ENCODE assay signal across 8 cellular contexts in the genomic region with DNA sequence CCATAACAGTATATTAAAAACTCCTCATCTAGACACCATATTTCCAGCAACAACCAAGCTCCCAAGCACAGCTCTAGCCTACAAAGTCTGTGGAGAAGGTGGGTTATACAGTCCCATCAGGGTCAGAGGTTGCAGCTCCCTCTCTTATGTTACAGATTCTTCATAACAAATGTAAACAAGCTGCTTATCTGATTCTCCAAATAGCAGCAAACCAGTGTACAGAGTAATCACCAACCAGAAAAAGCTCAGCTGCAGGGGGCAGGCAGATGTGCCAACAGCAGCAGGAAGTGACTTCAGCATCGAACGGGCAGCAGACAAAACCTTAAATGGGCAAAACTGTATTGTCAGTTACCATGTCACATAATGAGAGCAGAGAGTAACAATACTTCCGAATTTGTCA. TPM values are rescaled to one million over a fixed set of nuclear protein-coding genes. Genes with fewer than 3 reads are reported as not detected.
DNase-seq lines count a peak whose midpoint lies in the region; ATAC-seq and TF ChIP-seq lines count a peak whose summit lies in the region.

No MANE protein-coding gene starts in this region.

- H3K36me3 ChIP-seq in mucosa of descending colon (ENCODE audit: low read depth), result no peaks in the 10 kb centered on the region
- no peaks in the 10 kb centered on the region for H3K36me3 ChIP-seq in neural progenitor cell

- no peaks in the 10 kb centered on the region for H3K79me2 ChIP-seq in neural progenitor cell (ENCODE audit: low read depth)

- POLR2A ChIA-PET in activated CD4-positive, alpha-beta T cell treated with anti-CD3 and anti-CD28 coated beads, Interleukin-2, amount 10 ng/mL, durations not matched to agents 7 days and 5 days (lab: Charles Lee), result no interaction called here

- peaks cover 20% of the 10 kb centered on the region for H3K36me3 Mint-ChIP-seq in activated CD4-positive, alpha-beta T cell treated with anti-CD3 and anti-CD28 coated beads, Interleukin-2, amount 10 ng/mL, durations not matched to agents 7 days and 5 days (ENCODE audit: low read depth)
- H3K36me3 Mint-ChIP-seq in neural progenitor cell, result no peaks in the 10 kb centered on the region

- peak; percentile 71 for ATAC-seq in mucosa of descending colon

- H3K4me1 ChIP-seq in mucosa of descending colon (ENCODE audit: low read depth), result no peaks in the 10 kb centered on the region
- H3K4me1 ChIP-seq in neural progenitor cell, result peaks cover 4% of the 10 kb centered on the region

- H3K9ac ChIP-seq in neural progenitor cell, result no peak overlapping the region

- in situ Hi-C loops in KBM-7 (cut with MboI; ENCODE audit: low pct_unique_long_range_greater_than_20kb, low sequenced_read_pairs), result no loop called here

- peaks cover 1% of the 10 kb centered on the region for H3K27me3 Mint-ChIP-seq in activated CD4-positive, alpha-beta T cell treated with anti-CD3 and anti-CD28 coated beads, Interleukin-2, amount 10 ng/mL, durations not matched to agents 7 days and 5 days
- H3K27me3 Mint-ChIP-seq in neural progenitor cell (ENCODE audit: insufficient read depth, low read depth), result no peaks in the 10 kb centered on the region

- H3K27ac ChIP-seq in neural progenitor cell, result no peak overlapping the region

- no peaks in the 10 kb centered on the region for H3F3A ChIP-seq in neural progenitor cell (ENCODE audit: low read depth)

- H3K9me3 ChIP-seq in mucosa of descending colon (no peaks in the 10 kb centered on the region), neural progenitor cell (ENCODE audit: low read depth) (no peaks in the 10 kb centered on the region)

- no peak overlapping the region for H3K4me3 Mint-ChIP-seq in activated CD4-positive, alpha-beta T cell treated with anti-CD3 and anti-CD28 coated beads, Interleukin-2, amount 10 ng/mL, durations not matched to agents 7 days and 5 days
- H3K4me3 Mint-ChIP-seq in neural progenitor cell, result no peak overlapping the region

- DNase-seq in activated CD4-positive, CD25-positive, alpha-beta regulatory T cell treated with anti-CD3 and anti-CD28 coated beads, Interleukin-2, amount 50 U/mL, for 16 hours (ENCODE audit: low read depth, low spot score), result peak; percentile 23
- DNase-seq in activated CD4-positive, CD25-positive, alpha-beta regulatory T cell treated with anti-CD3 and anti-CD28 coated beads, Interleukin-2, amount 50 U/mL, for 72 hours, result no peak
- DNase-seq in KBM-7 (peak; percentile 83), mucosa of descending colon (peak in 1 of 3 donors; percentile 50), DMS153 (lab: John Stamatoyannopoulos, UW) (no peak), neural progenitor cell (ENCODE audit: low spot score) (no peak), mesenteric fat pad (ENCODE audit: low spot score) (no peak)
- DNase-seq in activated CD4-positive, alpha-beta T cell treated with anti-CD3 and anti-CD28 coated beads, Interleukin-2, amount 10 ng/mL, durations not matched to agents 7 days and 5 days, result peak; percentile 42

- H2AFZ ChIP-seq in neural progenitor cell (replicated peaks), result no peak overlapping the region

- no peaks in the 10 kb centered on the region for H4K20me1 ChIP-seq in neural progenitor cell (ENCODE audit: low read depth)

- H3K4me3 ChIP-seq in mucosa of descending colon, result no peak overlapping the region
- no peak overlapping the region for H3K4me3 ChIP-seq in neural progenitor cell

- TF ChIP-seq CTCF in mucosa of descending colon (IDR thresholded peaks at IDR 0.05) (no peak), neural progenitor cell (IDR thresholded peaks at IDR 0.05) (no peak)

- intact Hi-C loops in mucosa of descending colon (cut with DNase I, micrococcal nuclease), result no loop called here

- peak overlapping the region; percentile 68 for H3K27ac Mint-ChIP-seq in activated CD4-positive, alpha-beta T cell treated with anti-CD3 and anti-CD28 coated beads, Interleukin-2, amount 10 ng/mL, durations not matched to agents 7 days and 5 days
- no peak overlapping the region for H3K27ac Mint-ChIP-seq in neural progenitor cell

- no peaks in the 10 kb centered on the region for H3K27me3 ChIP-seq in neural progenitor cell

- H3K9me3 Mint-ChIP-seq in activated CD4-positive, alpha-beta T cell treated with anti-CD3 and anti-CD28 coated beads, Interleukin-2, amount 10 ng/mL, durations not matched to agents 7 days and 5 days, result peaks cover 12% of the 10 kb centered on the region
- no peaks in the 10 kb centered on the region for H3K9me3 Mint-ChIP-seq in neural progenitor cell

- CTCF ChIA-PET in activated CD4-positive, alpha-beta T cell treated with anti-CD3 and anti-CD28 coated beads, Interleukin-2, amount 10 ng/mL, durations not matched to agents 7 days and 5 days (lab: Charles Lee), result interaction anchor here (0.6 to 1.8 kb wide), 4 partner anchors 9 to 84 kb away, joined by 3 to 10 read pairs (median 4); no protein-coding TSS in a partner anchor

- H3K4me1 Mint-ChIP-seq in activated CD4-positive, alpha-beta T cell treated with anti-CD3 and anti-CD28 coated beads, Interleukin-2, amount 10 ng/mL, durations not matched to agents 7 days and 5 days, result peaks cover 48% of the 10 kb centered on the region
- H3K4me1 Mint-ChIP-seq in neural progenitor cell, result no peaks in the 10 kb centered on the region

- H3K4me2 ChIP-seq in neural progenitor cell, result no peak overlapping the region

RNA-seq across cellular contexts. Expression of a gene that starts 52.9 kb away (rescaled TPM):
- total RNA-seq in activated CD4-positive, alpha-beta T cell treated with anti-CD3 and anti-CD28 coated beads, Interleukin-2, amount 10 ng/mL, durations not matched to agents 7 days and 5 days, result 10 to 100 TPM; 47.1 to 48.0 TPM
- 10 to 100 TPM; 22.1 to 29.8 (median 27.6) TPM for total RNA-seq in mucosa of descending colon
- total RNA-seq in neural progenitor cell (ENCODE audit: low replicate concordance), result 1.2 and 2.8 TPM in 2 replicates
- total RNA-seq in mesenteric fat pad, result 142 TPM

Comparison
In these comparisons a context has a peak if more than half of its experiments do, and no peak if none do; other contexts are left out.
1. DNase-seq: peak in activated CD4-positive, CD25-positive, alpha-beta regulatory T cell treated with anti-CD3 and anti-CD28 coated beads, Interleukin-2, amount 50 U/mL, for 16 hours (single experiment), KBM-7 (single experiment) and activated CD4-positive, alpha-beta T cell treated with anti-CD3 and anti-CD28 coated beads, Interleukin-2, amount 10 ng/mL, durations not matched to agents 7 days and 5 days (single experiment); none in activated CD4-positive, CD25-positive, alpha-beta regulatory T cell treated with anti-CD3 and anti-CD28 coated beads, Interleukin-2, amount 50 U/mL, for 72 hours (single experiment), DMS153 (single experiment), neural progenitor cell (single experiment) and mesenteric fat pad (single experiment).